20 cellular contexts compared by ENCODE assay signal in genomic region chr14:67573268-67574010, GRCh38. TPM values are rescaled to one million over a fixed set of nuclear protein-coding genes. Genes with fewer than 3 reads are reported as not detected.
"Had no signal": no experiment of that assay in that cellular context is flagged by ENCODE, and none has a peak within 500 bp of the region (broad histone marks: within the 10 kb centered on the region; RNA-seq: fewer than 3 reads in every experiment).

No MANE protein-coding gene starts in this region.

- H3K4me1 ChIP-seq: breast epithelium, left lung had no signal

- DNase-seq: activated CD4-positive, alpha-beta memory T cell treated with anti-CD3 and anti-CD28 coated beads, Interleukin-2, amount 10 ng/mL, durations not matched to agents 7 days and 5 days; activated CD4-positive, alpha-beta T cell treated with anti-CD3 and anti-CD28 coated beads for 48 hours; activated CD4-positive, CD25-positive, alpha-beta regulatory T cell; activated CD8-positive, alpha-beta memory T cell treated with anti-CD3 and anti-CD28 coated beads, Interleukin-2, amount 10 ng/mL, durations not matched to agents 7 days and 5 days; activated naive CD4-positive, alpha-beta T cell treated with anti-CD3 and anti-CD28 coated beads for 36 hours; cortex of kidney; kidney; left lung; mammary epithelial cell; ovary; stimulated activated CD4-positive, alpha-beta T cell treated with anti-CD3 and anti-CD28 coated beads, Interleukin-12 subunit alpha, Interleukin-12 subunit beta, amount 100 ng/mL, for 4 hours; stimulated activated CD4-positive, alpha-beta T cell treated with anti-CD3 and anti-CD28 coated beads, Interleukin-1b, Interleukin-23, amount 100 ng/mL, for 48 hours; stimulated activated CD8-positive, alpha-beta memory T cell treated with anti-CD3 and anti-CD28 coated beads, Interleukin-4, amount 100 ng/mL, for 48 hours; stimulated activated naive CD8-positive, alpha-beta T cell treated with anti-CD3 and anti-CD28 coated beads, Interleukin-15, Interleukin-2, amounts not matched to agents 100 U/mL and 50 U/mL, for 24 hours; T1000 had no signal

- FAIRE-seq: endometrium, frontal cortex, kidney had no signal

- H3K9me3 ChIP-seq: breast epithelium, left lung, ovary had no signal

- H3K27me3 ChIP-seq: breast epithelium, left lung, ovary had no signal

- H3K4me3 ChIP-seq: breast epithelium, left lung, ovary had no signal

- H3K27ac ChIP-seq: breast epithelium, left lung, ovary had no signal

- H3K36me3 ChIP-seq: breast epithelium, left lung, ovary had no signal

- ATAC-seq: activated CD8-positive, alpha-beta memory T cell treated with anti-CD3 and anti-CD28 coated beads, Interleukin-2, amount 10 ng/mL, durations not matched to agents 7 days and 5 days; left lung; SK-N-SH treated with all-trans-retinoic acid at 6 μM for 48 hours; stimulated activated naive CD8-positive, alpha-beta T cell treated with anti-CD3 and anti-CD28 coated beads, Interleukin-15, Interleukin-2, amounts not matched to agents 100 U/mL and 50 U/mL, for 24 hours had no signal

RNA-seq across cellular contexts. Expression of gene PLEKHH1, which starts 40.3 kb away (rescaled TPM):
- total RNA-seq: mononuclear cell had no signal
